8 cellular contexts compared by ENCODE assay signal in genomic region chr19:16628984-16629691, GRCh38. TPM values are rescaled to one million over a fixed set of nuclear protein-coding genes. Genes with fewer than 3 reads are reported as not detected.
DNase-seq lines count a peak whose midpoint lies in the region; ATAC-seq and TF ChIP-seq lines count a peak whose summit lies in the region.

No MANE protein-coding gene starts in this region.

- TF ChIP-seq EP300 in gastroesophageal sphincter (IDR thresholded peaks at IDR 0.05): no peak

- peak; percentile 4 for ATAC-seq in activated CD8-positive, alpha-beta T cell treated with anti-CD3 and anti-CD28 coated beads for 36 hours
- ATAC-seq in gastroesophageal sphincter (peak; percentile 2), HG03108 (IDR thresholded peaks at IDR 0.05; ENCODE audit: unreplicated experiment) (no peak)

- intact Hi-C loops in activated CD8-positive, alpha-beta T cell treated with anti-CD3 and anti-CD28 coated beads for 36 hours (cut with micrococcal nuclease): no loop called here

- H3K9me3 ChIP-seq in gastroesophageal sphincter: no peaks in the 10 kb centered on the region

- no peaks in the 10 kb centered on the region for H3K27me3 ChIP-seq in gastroesophageal sphincter

- 1 to 2% methylated on average over 11 to 13 of the region's 23 CpGs for WGBS in gastroesophageal sphincter (ENCODE audit: low coverage in 1 of 2), 2 donors

- H3K4me3 Mint-ChIP-seq in activated CD8-positive, alpha-beta T cell treated with anti-CD3 and anti-CD28 coated beads for 36 hours: peak overlapping the region; percentile 93
- peak overlapping the region; percentile 97 for H3K4me3 Mint-ChIP-seq in progenitor cell of endocrine pancreas (ENCODE audit: low read depth)

- no peaks in the 10 kb centered on the region for H3K9me3 Mint-ChIP-seq in activated CD8-positive, alpha-beta T cell treated with anti-CD3 and anti-CD28 coated beads for 36 hours
- H3K9me3 Mint-ChIP-seq in progenitor cell of endocrine pancreas (ENCODE audit: low read depth): no peaks in the 10 kb centered on the region

- H3K36me3 Mint-ChIP-seq in activated CD8-positive, alpha-beta T cell treated with anti-CD3 and anti-CD28 coated beads for 36 hours (ENCODE audit: low read depth): peaks cover 47% of the 10 kb centered on the region
- peaks cover 3% of the 10 kb centered on the region for H3K36me3 Mint-ChIP-seq in progenitor cell of endocrine pancreas (ENCODE audit: insufficient read depth)

- TF ChIP-seq POLR2A in gastroesophageal sphincter (IDR thresholded peaks at IDR 0.05): no peak

- peak overlapping the region; percentile 95 to 99 (median 96) for H3K27ac ChIP-seq in gastroesophageal sphincter

- peaks cover 2 to 46% (median 32%) of the 10 kb centered on the region in 3 donors for H3K4me1 ChIP-seq in gastroesophageal sphincter

- peak overlapping the region; percentile 100 for H3K27ac Mint-ChIP-seq in activated CD8-positive, alpha-beta T cell treated with anti-CD3 and anti-CD28 coated beads for 36 hours
- H3K27ac Mint-ChIP-seq in progenitor cell of endocrine pancreas: peak overlapping the region; percentile 83

- CTCF ChIA-PET in activated CD8-positive, alpha-beta T cell treated with anti-CD3 and anti-CD28 coated beads for 36 hours (lab: Charles Lee): interaction anchor here (0.8 to 1.2 kb wide), 4 partner anchors 10 to 86 kb away, joined by 3 read pairs; no protein-coding TSS in a partner anchor

- DNase-seq in NCI-H2171 treated with DMSO at 0.1 percent for 48 hours (lab: John Stamatoyannopoulos, UW): peak; percentile 80
- DNase-seq in NCI-H2171 (lab: John Stamatoyannopoulos, UW): no peak
- peak; percentile 22 for DNase-seq in LoVo (ENCODE audit: low spot score)
- no peak for DNase-seq in activated CD8-positive, alpha-beta T cell treated with anti-CD3 and anti-CD28 coated beads for 36 hours
- DNase-seq in progenitor cell of endocrine pancreas (ENCODE audit: low spot score, unreplicated experiment): no peak
- DNase-seq in mesenteric fat pad (ENCODE audit: low spot score): no peak

- POLR2A ChIA-PET in activated CD8-positive, alpha-beta T cell treated with anti-CD3 and anti-CD28 coated beads for 36 hours (lab: Charles Lee): interaction anchor here (0.6 to 6.6 kb wide), 17 partner anchors 10 to 422 kb away, joined by 3 to 93 read pairs (median 4); partner anchors contain the start of genes CHERP, SLC35E1, SMIM7 and TMEM38A

- H3K4me1 Mint-ChIP-seq in activated CD8-positive, alpha-beta T cell treated with anti-CD3 and anti-CD28 coated beads for 36 hours (ENCODE audit: low read depth): peaks cover 38% of the 10 kb centered on the region
- H3K4me1 Mint-ChIP-seq in progenitor cell of endocrine pancreas (ENCODE audit: low read depth): peaks cover 29% of the 10 kb centered on the region

- H3K36me3 ChIP-seq in gastroesophageal sphincter: peaks cover 0 to 51% of the 10 kb centered on the region in 2 donors

- no peaks in the 10 kb centered on the region for H3K27me3 Mint-ChIP-seq in activated CD8-positive, alpha-beta T cell treated with anti-CD3 and anti-CD28 coated beads for 36 hours
- H3K27me3 Mint-ChIP-seq in progenitor cell of endocrine pancreas: no peaks in the 10 kb centered on the region

- peak overlapping the region; percentile 98 to 99 for H3K4me3 ChIP-seq in gastroesophageal sphincter

- no peak for TF ChIP-seq CTCF in activated CD8-positive, alpha-beta T cell treated with anti-CD3 and anti-CD28 coated beads for 36 hours (IDR thresholded peaks at IDR 0.05)
- no peak for TF ChIP-seq CTCF in gastroesophageal sphincter (IDR thresholded peaks at IDR 0.05)
- no peak for TF ChIP-seq CTCF in progenitor cell of endocrine pancreas (IDR thresholded peaks at IDR 0.05; ENCODE audit: unreplicated experiment)

RNA-seq across cellular contexts. Expression of gene MED26, which starts 1.1 kb away (rescaled TPM):
- total RNA-seq in activated CD8-positive, alpha-beta T cell treated with anti-CD3 and anti-CD28 coated beads for 36 hours: 10 to 100 TPM; 14.2 to 19.3 TPM
- 10 to 100 TPM in 1 of 4 donors, 1 to 10 TPM in 3; 5.8 to 10.5 (median 8.3) TPM for total RNA-seq in gastroesophageal sphincter
- 11.2 and 11.7 TPM in 2 replicates for total RNA-seq in progenitor cell of endocrine pancreas
- 12.7 TPM for total RNA-seq in mesenteric fat pad

RNA-seq across cellular contexts. Expression of gene SMIM7, which starts 30.8 kb away (rescaled TPM):
- 10 to 100 TPM; 48.0 to 55.0 TPM for total RNA-seq in activated CD8-positive, alpha-beta T cell treated with anti-CD3 and anti-CD28 coated beads for 36 hours
- total RNA-seq in gastroesophageal sphincter (100 to 1,000 TPM in 1 of 4 donors, 10 to 100 TPM in 3; 73.4 to 112 (median 86.0) TPM), progenitor cell of endocrine pancreas (73.0 and 81.3 TPM in 2 replicates), mesenteric fat pad (56.2 TPM)

RNA-seq across cellular contexts. Expression of gene TMEM38A, which starts 31.8 kb away (rescaled TPM):
- 1 to 10 TPM; 1.2 to 1.8 TPM for total RNA-seq in activated CD8-positive, alpha-beta T cell treated with anti-CD3 and anti-CD28 coated beads for 36 hours
- total RNA-seq in gastroesophageal sphincter (10 to 100 TPM in 1 of 4 donors, 1 to 10 TPM in 3; 7.1 to 18.8 (median 8.8) TPM), progenitor cell of endocrine pancreas (8.8 and 12.2 TPM in 2 replicates), mesenteric fat pad (2.1 TPM)

RNA-seq across cellular contexts. Expression of gene SLC35E1, which starts 56.9 kb away (rescaled TPM):
- 10 to 100 TPM; 60.1 to 62.4 TPM for total RNA-seq in activated CD8-positive, alpha-beta T cell treated with anti-CD3 and anti-CD28 coated beads for 36 hours
- total RNA-seq in gastroesophageal sphincter (10 to 100 TPM; 24.9 to 35.5 (median 29.7) TPM), progenitor cell of endocrine pancreas (48.5 and 49.1 TPM in 2 replicates), mesenteric fat pad (48.7 TPM)

Comparison
In these comparisons a context has a peak if more than half of its experiments do, and no peak if none do; other contexts are left out.
1. DNase-seq: peak in NCI-H2171 treated with DMSO at 0.1 percent for 48 hours (single experiment) and LoVo (single experiment); none in NCI-H2171 (single experiment), activated CD8-positive, alpha-beta T cell treated with anti-CD3 and anti-CD28 coated beads for 36 hours (single experiment), progenitor cell of endocrine pancreas (single experiment) and mesenteric fat pad (single experiment).